In the genomic region with DNA sequence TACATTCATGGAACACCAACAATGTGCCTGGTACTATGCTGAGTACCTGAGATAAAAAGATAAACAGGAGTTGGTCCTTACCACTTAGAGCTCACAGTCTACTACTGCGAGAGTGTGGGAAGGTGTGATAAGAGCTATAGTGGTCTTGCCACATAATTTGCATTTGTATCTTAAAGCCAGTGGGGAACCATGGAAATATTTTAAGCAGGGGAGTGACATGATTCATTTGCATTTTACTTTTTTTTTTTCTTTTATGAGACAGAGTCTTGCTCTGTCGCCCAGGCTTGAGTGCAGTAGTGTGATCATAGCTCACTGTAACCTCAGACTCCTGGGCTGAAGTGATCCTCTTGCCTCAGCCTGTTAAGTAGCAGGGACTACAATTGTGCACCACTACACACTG, we compare ENCODE assay signal across 8 cellular contexts. TPM values are rescaled to one million over a fixed set of nuclear protein-coding genes. Genes with fewer than 3 reads are reported as not detected.
A peak's percentile ranks its signal among the peaks of the same experiment; 100 is the strongest.
DNase-seq lines count a peak whose midpoint lies in the region; ATAC-seq lines count a peak whose summit lies in the region.
"Not testable (repeated sequence)": the region's sequence is repeated elsewhere in the genome, so short reads cannot be mapped to it uniquely, and the experiment has no call there.

No MANE protein-coding gene starts in this region.

- not testable (repeated sequence) for H3K4me3 Mint-ChIP-seq in stimulated activated naive CD8-positive, alpha-beta T cell treated with anti-CD3 and anti-CD28 coated beads, Interleukin-15, amount 100 ng/mL, for 72 hours

- DNase-seq in activated naive CD4-positive, alpha-beta T cell treated with anti-CD3 and anti-CD28 coated beads, Interleukin-2, amount 50 U/mL, for 72 hours (ENCODE audit: low spot score in 2 of 2); stimulated activated naive CD8-positive, alpha-beta T cell treated with anti-CD3 and anti-CD28 coated beads, Interleukin-15, amount 100 ng/mL, for 72 hours: not testable (repeated sequence)

- H3K36me3 Mint-ChIP-seq in activated naive CD4-positive, alpha-beta T cell treated with anti-CD3 and anti-CD28 coated beads, Interleukin-2, amount 50 U/mL, for 72 hours, result not testable (repeated sequence)

- not testable (repeated sequence) for H3K27ac Mint-ChIP-seq in activated naive CD4-positive, alpha-beta T cell treated with anti-CD3 and anti-CD28 coated beads, Interleukin-2, amount 50 U/mL, for 72 hours; stimulated activated naive CD8-positive, alpha-beta T cell treated with anti-CD3 and anti-CD28 coated beads, Interleukin-15, amount 100 ng/mL, for 72 hours

- H3K9me3 Mint-ChIP-seq in activated naive CD4-positive, alpha-beta T cell treated with anti-CD3 and anti-CD28 coated beads, Interleukin-2, amount 50 U/mL, for 72 hours; stimulated activated naive CD8-positive, alpha-beta T cell treated with anti-CD3 and anti-CD28 coated beads, Interleukin-15, amount 100 ng/mL, for 72 hours: not testable (repeated sequence)

- H3K27me3 Mint-ChIP-seq in stimulated activated naive CD8-positive, alpha-beta T cell treated with anti-CD3 and anti-CD28 coated beads, Interleukin-15, amount 100 ng/mL, for 72 hours, result not testable (repeated sequence)

- peaks cover 12% of the 10 kb centered on the region for H3K4me1 Mint-ChIP-seq in stimulated activated naive CD8-positive, alpha-beta T cell treated with anti-CD3 and anti-CD28 coated beads, Interleukin-15, amount 100 ng/mL, for 72 hours

- ATAC-seq in GM18520 (IDR thresholded peaks at IDR 0.05; ENCODE audit: unreplicated experiment) (peak; percentile 85), GM19395 (IDR thresholded peaks at IDR 0.05; ENCODE audit: unreplicated experiment) (peak; percentile 94), GM21529 (IDR thresholded peaks at IDR 0.05; ENCODE audit: unreplicated experiment) (peak; percentile 93), HG02852 (IDR thresholded peaks at IDR 0.05; ENCODE audit: unreplicated experiment) (peak; percentile 97), HG03159 (IDR thresholded peaks at IDR 0.05; ENCODE audit: unreplicated experiment) (peak; percentile 87), HG03575 (IDR thresholded peaks at IDR 0.05; ENCODE audit: extremely low read depth, insufficient number of reproducible peaks, low FRiP score, unreplicated experiment) (peak; percentile 95)
- ATAC-seq in activated naive CD4-positive, alpha-beta T cell treated with anti-CD3 and anti-CD28 coated beads, Interleukin-2, amount 50 U/mL, for 72 hours, result peak; percentile 88 to 89
- peak; percentile 95 for ATAC-seq in stimulated activated naive CD8-positive, alpha-beta T cell treated with anti-CD3 and anti-CD28 coated beads, Interleukin-15, amount 100 ng/mL, for 72 hours

RNA-seq across cellular contexts. Expression of a gene that starts 53.6 kb away (rescaled TPM):
- total RNA-seq in activated naive CD4-positive, alpha-beta T cell treated with anti-CD3 and anti-CD28 coated beads, Interleukin-2, amount 50 U/mL, for 72 hours, result 10 to 100 TPM; 54.0 to 91.2 TPM

RNA-seq across cellular contexts. Expression of a gene that starts 54.3 kb away (rescaled TPM):
- 10 to 100 TPM; 34.0 to 51.2 TPM for total RNA-seq in activated naive CD4-positive, alpha-beta T cell treated with anti-CD3 and anti-CD28 coated beads, Interleukin-2, amount 50 U/mL, for 72 hours
